Comparison of ENCODE assay signal across 13 cellular contexts in genomic region chr12:113647048-113647447, GRCh38.
DNase-seq lines count a peak whose midpoint lies in the region; ATAC-seq and TF ChIP-seq lines count a peak whose summit lies in the region.
"Had no signal": no experiment of that assay in that cellular context is flagged by ENCODE, and none has a peak within 500 bp of the region (broad histone marks: within the 10 kb centered on the region; RNA-seq: fewer than 3 reads in every experiment).

No MANE protein-coding gene starts in this region.

- no peak overlapping the region for H2AFZ ChIP-seq in PC-3 (ENCODE audit: low read length)

- H3K9ac ChIP-seq in PC-3 (ENCODE audit: low read length): no peak overlapping the region

- H3K4me3 ChIP-seq in GM12865 (ENCODE audit: low read depth, low read length) (no peak overlapping the region), PC-3 (ENCODE audit: low read length) (no peak overlapping the region), MG63 (no peak overlapping the region)
- H3K4me3 ChIP-seq: HAP-1, thoracic aorta had no signal

- intact Hi-C loops in PC-3 (cut with micrococcal nuclease): no loop called here

- H3F3A ChIP-seq in PC-3 (ENCODE audit: low read length, unreplicated experiment): no peaks in the 10 kb centered on the region

- no TSS peak for BruUV-seq in PC-3 (replicated peaks; lab: Mats Ljungman, UMichigan)

- no peak overlapping the region for H3K27ac ChIP-seq in PC-3 (ENCODE audit: low read length)
- H3K27ac ChIP-seq: thoracic aorta had no signal

- H3K9me3 ChIP-seq in PC-3 (ENCODE audit: low read length): no peaks in the 10 kb centered on the region
- no peaks in the 10 kb centered on the region for H3K9me3 ChIP-seq in MG63
- H3K9me3 ChIP-seq: HAP-1, thoracic aorta had no signal

- CTCF ChIA-PET in PC-3 (lab: Charles Lee): no interaction called here

- H3K4me2 ChIP-seq in PC-3 (ENCODE audit: low read length): no peak overlapping the region

- DNase-seq in DMS 273 (lab: John Stamatoyannopoulos, UW; ENCODE audit: unreplicated experiment) (peak; percentile 49), DMS 273 treated with DMSO at 0.1 percent for 48 hours (lab: John Stamatoyannopoulos, UW) (no peak), GM12865 (ENCODE audit: low read depth) (peak; percentile 6), PC-3 (no peak), islet precursor cell (peak; percentile 50), KG1 (lab: John Stamatoyannopoulos, UW) (no peak), MG63 (no peak)
- DNase-seq in stimulated activated naive CD4-positive, alpha-beta T cell treated with Interleukin-2 at 50 U/mL for 16 hours (lab: John Stamatoyannopoulos, UW): no peak
- DNase-seq: 8988T, foreskin melanocyte, left ventricle myocardium superior had no signal

- no peaks in the 10 kb centered on the region for H3K9me2 ChIP-seq in PC-3 (replicated peaks; ENCODE audit: low read length)

- peaks cover 33% of the 10 kb centered on the region for H3K27me3 ChIP-seq in PC-3 (ENCODE audit: low read length)
- no peaks in the 10 kb centered on the region for H3K27me3 ChIP-seq in MG63

- H3K4me1 ChIP-seq in PC-3 (ENCODE audit: insufficient read depth, low read length): peaks cover 11% of the 10 kb centered on the region
- H3K4me1 ChIP-seq: HAP-1 had no signal

- H4K20me1 ChIP-seq in PC-3 (ENCODE audit: low read length): no peaks in the 10 kb centered on the region

- no peaks in the 10 kb centered on the region for H3K79me2 ChIP-seq in PC-3 (ENCODE audit: low read length)

- ATAC-seq in PC-3: no peak
- ATAC-seq: left ventricle myocardium superior had no signal

- TF ChIP-seq CTCF in GM12865 (IDR thresholded peaks at IDR 0.05; ENCODE audit: insufficient read depth, low read depth, low read length, missing control alignments) (no peak), PC-3 (conservative IDR thresholded peaks at IDR 0.05; ENCODE audit: low read depth, low read length) (peak; percentile 45; the same call in 1 of the 2 replicates)

- H3K36me3 ChIP-seq in PC-3 (ENCODE audit: low read depth, low read length): no peaks in the 10 kb centered on the region
- no peaks in the 10 kb centered on the region for H3K36me3 ChIP-seq in MG63
- H3K36me3 ChIP-seq: HAP-1, thoracic aorta had no signal

- POLR2A ChIA-PET in PC-3 (lab: Charles Lee; ENCODE audit: unreplicated experiment): no interaction called here

Comparison
In these comparisons a context has a peak if more than half of its experiments do, and no peak if none do; other contexts are left out.
1. DNase-seq: peak in DMS 273 (single experiment), GM12865 (single experiment) and islet precursor cell (single experiment); none in DMS 273 treated with DMSO at 0.1 percent for 48 hours (single experiment), PC-3 (single experiment), KG1 (single experiment), MG63 (single experiment) and stimulated activated naive CD4-positive, alpha-beta T cell treated with Interleukin-2 at 50 U/mL for 16 hours (single experiment).